8 cellular contexts compared by ENCODE assay signal in the genomic region with DNA sequence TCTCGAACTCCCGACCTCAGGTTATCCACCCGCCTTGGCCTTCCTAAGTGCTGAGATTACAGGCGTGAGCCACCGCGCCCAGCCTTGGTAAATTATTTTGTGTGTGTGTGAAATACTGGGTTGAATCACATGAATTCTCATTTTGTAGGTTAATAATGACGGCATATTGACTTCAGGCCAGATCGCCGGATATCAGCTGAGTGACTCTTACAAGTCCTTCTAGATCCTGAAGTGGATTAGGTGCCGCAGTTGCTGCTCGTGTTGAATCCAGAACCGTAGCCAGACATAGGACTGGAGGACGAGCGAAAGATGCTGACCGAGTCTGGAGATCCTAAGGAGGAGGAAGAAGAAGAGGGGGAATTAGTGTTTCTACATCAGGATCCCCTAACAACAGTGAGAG.
"Had no signal": no experiment of that assay in that cellular context is flagged by ENCODE, and none has a peak within 500 bp of the region (broad histone marks: within the 10 kb centered on the region; RNA-seq: fewer than 3 reads in every experiment).

No MANE protein-coding gene starts in this region.

- H3K9ac ChIP-seq: GM23248 had no signal

- ATAC-seq: K562 had no signal

- FAIRE-seq: H54, HTR-8/SVneo, K562 had no signal

- H2AFZ ChIP-seq: GM23248 had no signal

- DNase-seq: GM23248, GOT3, H9, HCEC 1CT, IMR-90 had no signal

- H3K9me3 Mint-ChIP-seq: H9 had no signal

- H3K27ac ChIP-seq: GM23248 had no signal

- H3K4me3 ChIP-seq: GM23248, K562 had no signal

- H3K4me3 Mint-ChIP-seq: H9 had no signal
